ENCODE assay signal across 9 cellular contexts in the genomic region with DNA sequence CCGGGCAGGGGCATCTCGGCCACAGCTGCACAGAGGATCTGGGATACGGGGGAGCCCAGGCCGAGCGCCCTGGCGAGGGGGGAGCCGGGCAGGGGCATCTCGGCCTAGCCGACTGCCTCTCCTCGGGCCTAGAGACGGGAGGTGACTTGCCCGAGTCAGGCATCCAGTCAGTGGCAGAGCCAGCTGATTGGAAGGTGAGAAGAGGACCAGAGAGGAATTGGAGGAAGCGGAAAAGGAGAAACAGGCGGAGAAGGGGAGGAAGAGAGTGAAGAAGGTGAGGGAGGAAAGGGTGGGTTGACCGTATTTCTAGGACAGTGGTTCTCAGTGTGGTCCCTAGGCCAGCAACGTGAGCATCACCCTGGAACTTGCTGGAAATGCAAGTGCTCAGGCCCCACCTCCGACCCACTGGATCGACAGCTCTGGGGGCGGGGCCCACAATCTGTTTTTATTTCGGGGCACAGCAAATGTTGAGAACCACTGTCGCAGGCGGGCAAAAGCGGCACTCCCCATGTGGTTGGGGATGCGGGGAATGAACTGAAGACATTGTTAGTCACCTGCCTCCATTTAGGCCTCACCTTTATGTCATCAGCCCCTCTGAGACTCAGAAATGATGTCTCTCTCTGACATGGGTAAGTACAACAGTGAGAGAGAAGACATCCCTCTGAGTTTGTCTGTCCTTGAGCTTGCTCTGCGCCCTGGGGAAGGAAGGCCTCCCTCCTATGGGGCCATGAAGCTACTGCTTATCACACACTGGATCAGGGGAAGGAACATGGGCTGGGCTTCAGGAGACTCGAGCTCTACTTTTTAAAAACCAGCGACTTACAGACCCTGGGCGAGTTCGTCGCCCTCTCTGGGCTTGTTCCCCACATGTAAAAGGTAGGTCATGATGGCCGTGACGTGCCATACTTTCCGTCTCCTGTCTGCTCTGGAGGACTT. TPM values are rescaled to one million over a fixed set of nuclear protein-coding genes. Genes with fewer than 3 reads are reported as not detected.
A peak's percentile ranks its signal among the peaks of the same experiment; 100 is the strongest.
DNase-seq lines count a peak whose midpoint lies in the region; ATAC-seq and TF ChIP-seq lines count a peak whose summit lies in the region.
"Had no signal": no experiment of that assay in that cellular context is flagged by ENCODE, and none has a peak within 500 bp of the region (broad histone marks: within the 10 kb centered on the region; RNA-seq: fewer than 3 reads in every experiment).

No MANE protein-coding gene starts in this region.

- DNase-seq in GM20000 (ENCODE audit: low spot score) (peak; percentile 24), SJCRH30 (peak in 1 of 2 experiments; percentile 36), posterior vena cava (ENCODE audit: low spot score) (peak; percentile 78), KBM-7 (no peak), mucosa of gallbladder (ENCODE audit: low spot score) (no peak), MV-4-11 (lab: John Stamatoyannopoulos, UW) (no peak)
- DNase-seq: amniotic stem cell had no signal

- H3K36me3 ChIP-seq in SJCRH30 (no peaks in the 10 kb centered on the region), gastroesophageal sphincter (no peaks in the 10 kb centered on the region)

- peak overlapping the region; percentile 47 for H3K4me3 ChIP-seq in SJCRH30
- no peak overlapping the region for H3K4me3 ChIP-seq in gastroesophageal sphincter

- H3K9me3 ChIP-seq in SJCRH30 (replicated peaks) (no peaks in the 10 kb centered on the region), gastroesophageal sphincter (no peaks in the 10 kb centered on the region)

- intact Hi-C loops in posterior vena cava (cut with DNase I): no loop called here

- no peak for TF ChIP-seq EP300 in gastroesophageal sphincter (IDR thresholded peaks at IDR 0.05)

- ATAC-seq in gastroesophageal sphincter (no peak), GM18498 (IDR thresholded peaks at IDR 0.05; ENCODE audit: unreplicated experiment) (no peak)

- H3K27me3 ChIP-seq in SJCRH30 (no peaks in the 10 kb centered on the region), gastroesophageal sphincter (peaks cover 34% of the 10 kb centered on the region)

- no peak for TF ChIP-seq POLR2A in gastroesophageal sphincter (IDR thresholded peaks at IDR 0.05)

- H3K4me1 ChIP-seq in SJCRH30: peaks cover 9% of the 10 kb centered on the region; the same call in 1 of the 2 replicates
- H3K4me1 ChIP-seq in gastroesophageal sphincter: peaks cover 0 to 25% (median 5%) of the 10 kb centered on the region in 3 donors

- TF ChIP-seq CTCF in GM20000 (IDR thresholded peaks at IDR 0.05; ENCODE audit: extremely low read depth, missing control alignments) (no peak), gastroesophageal sphincter (IDR thresholded peaks at IDR 0.05) (no peak)

- WGBS in gastroesophageal sphincter (ENCODE audit: low coverage in 1 of 2), 2 donors: 76 to 90% methylated on average over 7 to 20 of the region's 33 CpGs

- in situ Hi-C loops in KBM-7 (cut with MboI; ENCODE audit: low pct_unique_long_range_greater_than_20kb, low sequenced_read_pairs): no loop called here

- H3K27ac ChIP-seq in SJCRH30: peak overlapping the region; percentile 44; the same call in 1 of the 2 replicates
- peak overlapping the region in 3 of 4 donors; percentile 49 to 61 (median 54) for H3K27ac ChIP-seq in gastroesophageal sphincter

RNA-seq across cellular contexts. Expression of a gene that starts 1.0 kb away (rescaled TPM):
- 4.7 and 6.0 TPM in 2 replicates for total RNA-seq in SJCRH30 (2014; rRNA removed; shearing (Covaris generic))
- total RNA-seq in gastroesophageal sphincter (10 to 100 TPM in 2 of 4 donors, 1 to 10 TPM in 2; 5.0 to 11.5 (median 9.0) TPM), posterior vena cava (10 to 100 TPM; 12.1 to 19.9 TPM), mucosa of gallbladder (2.8 TPM)

Comparison
In these comparisons a context has a peak if more than half of its experiments do, and no peak if none do; other contexts are left out.
1. DNase-seq: peak in GM20000 (single experiment) and posterior vena cava (single experiment); none in KBM-7 (single experiment), mucosa of gallbladder (single experiment) and MV-4-11 (single experiment).